In the genomic region with DNA sequence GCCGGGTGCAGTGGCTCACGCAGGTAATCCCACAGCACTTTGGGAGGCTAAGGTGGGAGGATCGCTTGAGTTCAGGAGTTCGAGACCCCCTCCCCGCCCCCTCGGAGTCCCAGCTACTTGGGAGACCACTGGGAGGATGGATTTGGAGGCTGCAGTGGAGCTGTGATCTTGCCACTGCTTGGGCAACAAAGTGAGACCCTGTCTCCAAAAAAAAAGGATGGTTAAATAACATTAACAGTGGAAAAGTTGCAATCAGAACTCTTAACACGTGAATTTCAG, we compare ENCODE assay signal across 8 cellular contexts. TPM values are rescaled to one million over a fixed set of nuclear protein-coding genes. Genes with fewer than 3 reads are reported as not detected.
DNase-seq lines count a peak whose midpoint lies in the region; ATAC-seq and TF ChIP-seq lines count a peak whose summit lies in the region.

No MANE protein-coding gene starts in this region.

- intact Hi-C loops in dorsolateral prefrontal cortex (cut with DNase I): loop anchor here (5.0 to 10.0 kb wide), 6 partner anchors 47 to 1528 kb away; a partner anchor contains a TSS

- H3K9me3 ChIP-seq in MM.1S (replicated peaks; ENCODE audit: insufficient read depth, low read length): no peaks in the 10 kb centered on the region

- H3K27me3 Mint-ChIP-seq in nephron progenitor cell (ENCODE audit: low read depth, poor library complexity): no peaks in the 10 kb centered on the region

- H3K4me1 ChIP-seq in MM.1S (ENCODE audit: low read length): peaks cover 12% of the 10 kb centered on the region

- DNase-seq in BJ (ENCODE audit: low read depth): no peak
- no peak for DNase-seq in MM.1S
- DNase-seq in dorsolateral prefrontal cortex: no peak
- DNase-seq in nephron progenitor cell: no peak
- DNase-seq in DMS79 treated with DMSO at 0.1 percent for 48 hours (lab: John Stamatoyannopoulos, UW): no peak
- DNase-seq in occipital lobe (lab: John Stamatoyannopoulos, UW): no peak

- H4K20me1 ChIP-seq in MM.1S (ENCODE audit: insufficient read depth, low read length): no peaks in the 10 kb centered on the region

- peak overlapping the region; percentile 100 for H3K27ac Mint-ChIP-seq in nephron progenitor cell

- H2AFZ ChIP-seq in MM.1S (ENCODE audit: low read length): peak overlapping the region; percentile 83

- CTCF ChIA-PET in BJ (lab: Yijun Ruan, JAX): no interaction called here

- peaks cover 45% of the 10 kb centered on the region for H3K79me2 ChIP-seq in MM.1S (ENCODE audit: low read length)

- H3K27me3 ChIP-seq in BJ (ENCODE audit: control insufficient read depth, insufficient read depth, low read length) (no peaks in the 10 kb centered on the region), MM.1S (replicated peaks; ENCODE audit: insufficient read depth, low read length) (no peaks in the 10 kb centered on the region), dorsolateral prefrontal cortex (no peaks in the 10 kb centered on the region)

- H3K4me3 ChIP-seq in BJ (ENCODE audit: low read depth, low read length) (peak overlapping the region; percentile 97), MM.1S (ENCODE audit: low read length) (peak overlapping the region; percentile 89), dorsolateral prefrontal cortex (peak overlapping the region; percentile 58 to 92 (median 81))

- POLR2A ChIA-PET in BJ (lab: Charles Lee): no interaction called here

- H3K36me3 ChIP-seq in BJ (ENCODE audit: control insufficient read depth, insufficient read depth, low read length) (peaks cover 2% of the 10 kb centered on the region), MM.1S (replicated peaks; ENCODE audit: insufficient read depth, low read length) (no peaks in the 10 kb centered on the region)

- H3K9ac ChIP-seq in MM.1S (ENCODE audit: low read length): peak overlapping the region; percentile 84

- no peak for ATAC-seq in HG03354 (IDR thresholded peaks at IDR 0.05; ENCODE audit: poor library complexity, severe bottlenecking, unreplicated experiment)
- no peak for ATAC-seq in GM19397 (IDR thresholded peaks at IDR 0.05; ENCODE audit: unreplicated experiment)

- peak overlapping the region; percentile 92 for H3K4me2 ChIP-seq in MM.1S (ENCODE audit: low read depth, low read length)

- H3F3A ChIP-seq in MM.1S (ENCODE audit: insufficient read depth, low read length): peaks cover 17% of the 10 kb centered on the region

- no peaks in the 10 kb centered on the region for H3K9me3 Mint-ChIP-seq in nephron progenitor cell

- H3K4me1 Mint-ChIP-seq in nephron progenitor cell: peaks cover 43% of the 10 kb centered on the region

- H3K27ac ChIP-seq in MM.1S (ENCODE audit: low read length): peak overlapping the region; percentile 93; the same call in 1 of the 2 replicates
- H3K27ac ChIP-seq in dorsolateral prefrontal cortex: peak overlapping the region; percentile 90 to 100 (median 99)

- H3K36me3 Mint-ChIP-seq in nephron progenitor cell (ENCODE audit: low read depth): peaks cover 18% of the 10 kb centered on the region

- TF ChIP-seq CTCF in BJ (IDR thresholded peaks at IDR 0.05; ENCODE audit: insufficient read depth, low read depth, low read length): no peak
- no peak for TF ChIP-seq CTCF in MM.1S (IDR thresholded peaks at IDR 0.05; ENCODE audit: low read length)
- no peak for TF ChIP-seq CTCF in dorsolateral prefrontal cortex (IDR thresholded peaks at IDR 0.05 in 54 of 56, conservative IDR thresholded peaks at IDR 0.05 in 2 of 56; ENCODE audit: low read depth in 1 of 56, partially characterized antibody in 56 of 56)
- TF ChIP-seq CTCF in nephron progenitor cell (IDR thresholded peaks at IDR 0.05): no peak

- H3K4me3 Mint-ChIP-seq in nephron progenitor cell: peak overlapping the region; percentile 97

- no peaks in the 10 kb centered on the region for H3K9me2 ChIP-seq in MM.1S (replicated peaks; ENCODE audit: insufficient read depth, low read length)

RNA-seq across cellular contexts. Expression of a gene that starts 1.4 kb away (rescaled TPM):
- 25.1 and 39.3 TPM in 2 replicates for polyA plus RNA-seq in BJ (2011; rRNA removed)
- polyA minus RNA-seq in BJ (2011; rRNA and poly(A)+ RNA removed): 28.2 and 41.9 TPM in 2 replicates
- total RNA-seq in dorsolateral prefrontal cortex (10 to 100 TPM; 25.3 to 75.8 (median 42.8) TPM), occipital lobe (67.4 TPM)

RNA-seq across cellular contexts. Expression of a gene that starts 1.6 kb away (rescaled TPM):
- 12.9 and 22.5 TPM in 2 replicates for polyA plus RNA-seq in BJ (2011; rRNA removed)
- 17.2 and 17.8 TPM in 2 replicates for polyA minus RNA-seq in BJ (2011; rRNA and poly(A)+ RNA removed)
- 10 to 100 TPM; 15.2 to 70.3 (median 33.9) TPM for total RNA-seq in dorsolateral prefrontal cortex
- total RNA-seq in occipital lobe: 13.6 TPM
